8 cellular contexts compared by ENCODE assay signal in the genomic region with DNA sequence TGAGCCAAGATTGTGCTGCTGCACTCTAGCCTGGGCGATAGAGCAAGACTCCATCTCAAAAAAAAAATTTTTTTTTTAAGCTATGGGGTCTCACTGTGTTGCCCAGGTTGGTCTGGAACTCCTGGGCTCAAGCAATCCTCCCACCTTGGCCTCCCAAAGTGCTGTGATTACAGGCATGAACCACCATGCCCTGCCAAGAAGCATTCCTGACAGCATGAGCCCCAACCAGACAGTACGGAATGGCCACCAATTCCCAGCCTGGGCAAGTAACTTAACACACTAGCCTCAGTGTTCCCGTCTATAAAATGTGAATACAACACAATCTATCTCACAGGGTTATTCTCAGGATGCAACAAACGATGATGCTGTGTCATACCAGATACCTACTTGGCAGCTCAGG. TPM values are rescaled to one million over a fixed set of nuclear protein-coding genes. Genes with fewer than 3 reads are reported as not detected.
A peak's percentile ranks its signal among the peaks of the same experiment; 100 is the strongest.
DNase-seq lines count a peak whose midpoint lies in the region; ATAC-seq and TF ChIP-seq lines count a peak whose summit lies in the region.

No MANE protein-coding gene starts in this region.

- H3K27me3 ChIP-seq in mucosa of rectum (ENCODE audit: control insufficient read depth in 2 of 2, insufficient read depth in 2 of 2, low read length in 2 of 2): no peaks in the 10 kb centered on the region

- H3K4me1 ChIP-seq in mucosa of rectum (ENCODE audit: control insufficient read depth in 2 of 2, insufficient read depth in 2 of 2, low read length in 2 of 2): peaks cover 22% of the 10 kb centered on the region in 2 donors

- CTCF ChIA-PET in AG04449 (lab: Yijun Ruan, JAX): no interaction called here

- no peak overlapping the region for H3K27ac ChIP-seq in mucosa of rectum (ENCODE audit: low read depth in 2 of 2, low read length in 2 of 2)

- H3K4me1 Mint-ChIP-seq in HFFc6 (ENCODE audit: low read depth) (peaks cover 44% of the 10 kb centered on the region), brain (peaks cover 47% of the 10 kb centered on the region)

- H3K9ac ChIP-seq in mucosa of rectum (ENCODE audit: low read depth in 1 of 2, low read length in 2 of 2): peak overlapping the region in 1 of 2 donors; percentile 84

- H3K36me3 ChIP-seq in mucosa of rectum (ENCODE audit: control insufficient read depth in 2 of 2, insufficient read depth in 2 of 2, low read length in 2 of 2): no peaks in the 10 kb centered on the region

- H3K4me3 Mint-ChIP-seq in HFFc6 (peak overlapping the region; percentile 97), brain (peak overlapping the region; percentile 91 to 97 (median 92))

- in situ Hi-C loops in GM13977 (cut with MboI; ENCODE audit: low pct_unique_long_range_greater_than_20kb, low sequenced_read_pairs, unreplicated experiment): no loop called here

- DNase-seq in AG04449 (ENCODE audit: low read depth, low spot score) (no peak), HFFc6 (no peak), NCI-H2081 treated with DMSO at 0.1 percent for 48 hours (lab: John Stamatoyannopoulos, UW) (no peak), GM13977 (ENCODE audit: low spot score) (no peak)
- DNase-seq in stimulated activated CD4-positive, alpha-beta T cell treated with anti-CD3 and anti-CD28 coated beads, Interleukin-1b, Interleukin-23, amount 100 ng/mL, for 48 hours: no peak

- H3K4me3 ChIP-seq in AG04449 (ENCODE audit: low read depth, low read length): peak overlapping the region; percentile 94
- peak overlapping the region; percentile 83 to 85 for H3K4me3 ChIP-seq in mucosa of rectum (ENCODE audit: low read length in 2 of 2)

- peaks cover 4% of the 10 kb centered on the region for H3K27me3 Mint-ChIP-seq in HFFc6 (ENCODE audit: insufficient read depth)
- peaks cover 4% of the 10 kb centered on the region for H3K27me3 Mint-ChIP-seq in brain

- H3K9me3 ChIP-seq in mucosa of rectum (ENCODE audit: control insufficient read depth in 2 of 2, low read length in 2 of 2): no peaks in the 10 kb centered on the region

- H3K36me3 Mint-ChIP-seq in HFFc6 (ENCODE audit: low read depth): peaks cover 31% of the 10 kb centered on the region
- H3K36me3 Mint-ChIP-seq in brain: peaks cover 22% of the 10 kb centered on the region

- TF ChIP-seq CTCF in AG04449 (IDR thresholded peaks at IDR 0.05; ENCODE audit: insufficient read depth, low read length, missing control alignments) (no peak), HFFc6 (IDR thresholded peaks at IDR 0.05) (no peak), brain (conservative IDR thresholded peaks at IDR 0.05) (no peak), GM13977 (IDR thresholded peaks at IDR 0.05; ENCODE audit: extremely low read depth, insufficient read depth, missing control alignments) (no peak)

- peak overlapping the region; percentile 79 for H3K27ac Mint-ChIP-seq in HFFc6
- H3K27ac Mint-ChIP-seq in brain: peak overlapping the region in 4 of 5 experiments; percentile 86 to 95 (median 94)

- no peak for ATAC-seq in GM19328 (IDR thresholded peaks at IDR 0.05; ENCODE audit: unreplicated experiment)

- POLR2A ChIA-PET in AG04449 (lab: Yijun Ruan, JAX): no interaction called here

- H3K9me3 Mint-ChIP-seq in HFFc6 (no peaks in the 10 kb centered on the region), brain (peaks cover 0 to 4% (median 0%) of the 10 kb centered on the region in 5 experiments)

RNA-seq across cellular contexts. Expression of a gene that starts 2.1 kb away (rescaled TPM):
- total RNA-seq in HFFc6 (2021; fragmentation: NEBNext Ultra II Directional; extraction: Animal tissue kit (Norgen Biotek cat#: 25700)): 100 to 1,000 TPM; 335 to 562 (median 471) TPM
- 199 TPM for polyA plus RNA-seq in brain (ENCODE audit: insufficient read depth, low read depth, low replicate concordance)
